ENCODE assay signal across 2 cellular contexts in genomic region chr19:56314584-56315075, GRCh38.
TF ChIP-seq lines count a peak whose summit lies in the region.

Gene ZSCAN5A, minus strand, starts transcription at chr19:56314839. Its CDS starts 89,793 bp downstream, at chr19:56225046.

TF ChIP-seq in IMR-90, 13 proteins besides CTCF, POLR2A, EP300 and RAD21:
- TF ChIP-seq USF2 (IDR thresholded peaks at IDR 0.05; ENCODE audit: low read depth, low read length): no peak
- TF ChIP-seq SMC3 (IDR thresholded peaks at IDR 0.05; ENCODE audit: low read depth, low read length): no peak
- TF ChIP-seq CEBPB (IDR thresholded peaks at IDR 0.05; ENCODE audit: low read depth, low read length): no peak
- TF ChIP-seq NFE2L2 (IDR thresholded peaks at IDR 0.05; ENCODE audit: low read depth, low read length): peak; percentile 10; the same call in 1 of the 2 replicates
- TF ChIP-seq RFX5 (IDR thresholded peaks at IDR 0.05; ENCODE audit: low read depth, low read length): no peak
- TF ChIP-seq MAZ (IDR thresholded peaks at IDR 0.05; ENCODE audit: borderline replicate concordance, low read depth, low read length): peak; percentile 60; the same call in 1 of the 2 replicates
- TF ChIP-seq MXI1 (IDR thresholded peaks at IDR 0.05; ENCODE audit: borderline replicate concordance, low read depth, low read length): no peak
- peak; percentile 35; the same call in 1 of the 2 replicates for TF ChIP-seq ELK1 (IDR thresholded peaks at IDR 0.05; ENCODE audit: borderline replicate concordance, low read depth, low read length)
- no peak for TF ChIP-seq CHD1 (IDR thresholded peaks at IDR 0.05; ENCODE audit: low read depth, low read length)
- no peak for TF ChIP-seq BHLHE40 (IDR thresholded peaks at IDR 0.05; ENCODE audit: low read depth, low read length)
- no peak for TF ChIP-seq FOS (IDR thresholded peaks at IDR 0.05; ENCODE audit: low read depth, low read length)
- TF ChIP-seq MAFK (IDR thresholded peaks at IDR 0.05; ENCODE audit: low read depth, low read length): no peak
- TF ChIP-seq RCOR1 (IDR thresholded peaks at IDR 0.05; ENCODE audit: insufficient replicate concordance, low read length): no peak

TF ChIP-seq in endothelial cell of umbilical vein, 7 proteins besides CTCF, POLR2A, EP300 and RAD21:
- TF ChIP-seq POLR2AphosphoS5 (IDR thresholded peaks at IDR 0.05; ENCODE audit: insufficient read depth, low read depth, low read length) (peak; percentile 78), EZH2 (IDR thresholded peaks at IDR 0.05; ENCODE audit: borderline replicate concordance, low read depth, low read length, severe bottlenecking) (no peak), JUN (IDR thresholded peaks at IDR 0.05; ENCODE audit: borderline replicate concordance, insufficient read depth, insufficient read length, low read depth) (peak; percentile 4)
TF ChIP-seq in endothelial cell of umbilical vein: peak in this region for 2.
